ENCODE assay signal across 8 cellular contexts in the genomic region with DNA sequence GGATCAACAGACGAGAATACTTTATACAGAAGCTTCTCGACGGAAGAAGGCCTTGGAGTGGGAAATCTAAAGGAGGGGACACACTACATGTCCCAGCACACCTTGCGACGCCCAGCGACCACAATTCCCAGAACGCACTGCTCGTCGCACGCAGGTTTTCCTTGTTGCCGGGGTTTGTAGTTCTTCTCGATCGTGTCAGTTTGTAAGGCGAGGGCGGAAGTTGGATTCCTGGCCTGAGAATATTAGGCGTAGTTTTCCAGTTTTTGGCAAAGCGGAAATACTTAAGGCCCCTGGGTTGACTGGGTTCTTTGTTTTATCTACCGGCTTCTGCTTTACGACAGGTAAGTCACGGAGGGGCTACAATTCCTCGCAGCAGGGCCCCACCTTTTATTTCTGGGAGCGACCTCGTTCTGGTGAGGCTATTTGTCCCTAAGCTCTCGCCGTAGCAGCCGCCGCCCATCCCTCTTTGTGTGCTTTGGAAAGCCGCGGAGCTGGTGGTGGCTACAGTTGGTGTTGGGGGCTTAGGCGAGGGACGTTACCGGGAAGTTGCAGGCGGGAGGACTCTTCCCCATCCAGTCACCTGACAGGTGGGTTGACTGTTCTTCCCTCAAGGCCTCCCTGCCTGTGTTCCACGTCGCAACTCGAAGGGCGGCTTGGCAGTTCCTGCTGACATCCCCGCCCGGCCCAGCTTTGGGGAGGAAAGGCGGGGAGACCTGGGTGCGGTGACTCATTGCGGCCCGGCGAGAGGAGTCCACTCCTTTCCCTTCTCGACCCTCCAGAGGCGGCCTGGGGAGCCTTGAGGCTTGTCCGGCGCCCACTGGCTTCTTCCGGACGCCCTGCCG. TPM values are rescaled to one million over a fixed set of nuclear protein-coding genes. Genes with fewer than 3 reads are reported as not detected.
A peak's percentile ranks its signal among the peaks of the same experiment; 100 is the strongest.
DNase-seq lines count a peak whose midpoint lies in the region; ATAC-seq, FAIRE-seq and TF ChIP-seq lines count a peak whose summit lies in the region.

A gene (plus strand): TSS at position 183 of the 842 bp plus-strand sequence. CDS start 2,687 bp downstream, outside the sequence.

- peak; percentile 72 for FAIRE-seq in colon (lab: Jason Lieb, UNC)

- no peaks in the 10 kb centered on the region for H3K27me3 ChIP-seq in BE2C

- H3K4me1 ChIP-seq in BE2C, result no peaks in the 10 kb centered on the region

- peak; percentile 56 for TF ChIP-seq POLR2A in GM19193 (IDR thresholded peaks at IDR 0.05; ENCODE audit: extremely low read depth, insufficient read depth, insufficient read length)

- H3K36me3 ChIP-seq in BE2C, result no peaks in the 10 kb centered on the region

- no peaks in the 10 kb centered on the region for H3K9me3 ChIP-seq in BE2C

- H3K4me3 ChIP-seq in BE2C (ENCODE audit: low read depth, low read length), result peak within 1 kb of the TSS; percentile 88

- ATAC-seq in HG03442 (IDR thresholded peaks at IDR 0.05; ENCODE audit: unreplicated experiment), result peak; percentile 83

- DNase-seq in BE2C (peak; percentile 79), NCI-H524 (lab: John Stamatoyannopoulos, UW) (peak; percentile 90 to 92), kidney tubule cell (ENCODE audit: low spot score) (peak; percentile 96)
- peak; percentile 83 for DNase-seq in activated CD4-positive, alpha-beta T cell treated with anti-CD3 and anti-CD28 coated beads for 48 hours
- peak; percentile 42 to 66 (median 61) for DNase-seq in stimulated activated CD4-positive, alpha-beta T cell treated with anti-CD3 and anti-CD28 coated beads, Interleukin-1b, Interleukin-23, amount 100 ng/mL, for 24 hours (ENCODE audit: low read depth in 4 of 4, low spot score in 1 of 4)

- TF ChIP-seq CTCF in BE2C (IDR thresholded peaks at IDR 0.05; ENCODE audit: low read depth, low read length), result no peak

RNA-seq across cellular contexts. Expression of the gene that starts here (rescaled TPM):
- 17.5 TPM for polyA plus RNA-seq in BE2C (2012; ENCODE audit: insufficient read depth, insufficient read length, low read depth)

Comparison
In these comparisons a context has a peak if more than half of its experiments do, and no peak if none do; other contexts are left out.
1. Peak in every context shown above with its lines: DNase-seq, ATAC-seq and H3K4me3 ChIP-seq.